In genomic region chr22:29605236-29605850, GRCh38 we compare ENCODE assay signal across 10 cellular contexts. TPM values are rescaled to one million over a fixed set of nuclear protein-coding genes. Genes with fewer than 3 reads are reported as not detected.
DNase-seq lines count a peak whose midpoint lies in the region; ATAC-seq and TF ChIP-seq lines count a peak whose summit lies in the region.
"Had no signal": no experiment of that assay in that cellular context is flagged by ENCODE, and none has a peak within 500 bp of the region (broad histone marks: within the 10 kb centered on the region; RNA-seq: fewer than 3 reads in every experiment).

No MANE protein-coding gene starts in this region.

- H3K27me3 Mint-ChIP-seq in activated naive CD4-positive, alpha-beta T cell treated with anti-CD3 and anti-CD28 coated beads, Interleukin-2, amount 50 U/mL, for 24 hours: no peaks in the 10 kb centered on the region
- H3K27me3 Mint-ChIP-seq in T-helper 17 cell (no peaks in the 10 kb centered on the region), type B pancreatic cell (no peaks in the 10 kb centered on the region)

- H3K36me3 Mint-ChIP-seq in activated naive CD4-positive, alpha-beta T cell treated with anti-CD3 and anti-CD28 coated beads, Interleukin-2, amount 50 U/mL, for 24 hours: peaks cover 4% of the 10 kb centered on the region
- peaks cover 4 to 22% of the 10 kb centered on the region in 2 donors for H3K36me3 Mint-ChIP-seq in activated naive CD4-positive, alpha-beta T cell treated with anti-CD3 and anti-CD28 coated beads, Interleukin-2, amount 50 U/mL, for 72 hours
- no peaks in the 10 kb centered on the region for H3K36me3 Mint-ChIP-seq in T-helper 17 cell (ENCODE audit: low read depth)
- peaks cover 11% of the 10 kb centered on the region for H3K36me3 Mint-ChIP-seq in type B pancreatic cell

- no peaks in the 10 kb centered on the region for H3K9me3 ChIP-seq in T-helper 17 cell (ENCODE audit: control insufficient read depth, low read length, poor library complexity, severe bottlenecking)

- peak overlapping the region; percentile 7 for H3K4me3 ChIP-seq in fibroblast of pulmonary artery (replicated peaks; ENCODE audit: low read depth, low read length)

- H3K4me3 Mint-ChIP-seq in activated naive CD4-positive, alpha-beta T cell treated with anti-CD3 and anti-CD28 coated beads, Interleukin-2, amount 50 U/mL, for 24 hours: peak overlapping the region; percentile 97
- H3K4me3 Mint-ChIP-seq in T-helper 17 cell: peak overlapping the region; percentile 91
- peak overlapping the region; percentile 91 for H3K4me3 Mint-ChIP-seq in type B pancreatic cell

- no peak for TF ChIP-seq CTCF in fibroblast of pulmonary artery (IDR thresholded peaks at IDR 0.05; ENCODE audit: low read length, missing control alignments)
- no peak for TF ChIP-seq CTCF in type B pancreatic cell (conservative IDR thresholded peaks at IDR 0.05)
- TF ChIP-seq CTCF in omental fat pad (IDR thresholded peaks at IDR 0.05): no peak

- peaks cover 46% of the 10 kb centered on the region for H3K4me1 Mint-ChIP-seq in activated naive CD4-positive, alpha-beta T cell treated with anti-CD3 and anti-CD28 coated beads, Interleukin-2, amount 50 U/mL, for 24 hours
- H3K4me1 Mint-ChIP-seq in T-helper 17 cell (peaks cover 14% of the 10 kb centered on the region), type B pancreatic cell (ENCODE audit: unreplicated experiment) (peaks cover 17% of the 10 kb centered on the region)

- ATAC-seq in activated naive CD4-positive, alpha-beta T cell treated with anti-CD3 and anti-CD28 coated beads, Interleukin-2, amount 50 U/mL, for 72 hours: no peak
- ATAC-seq in T-helper 17 cell (no peak), HG02884 (IDR thresholded peaks at IDR 0.05; ENCODE audit: unreplicated experiment) (no peak), omental fat pad (ENCODE audit: low FRiP score) (no peak), HG03442 (IDR thresholded peaks at IDR 0.05; ENCODE audit: unreplicated experiment) (no peak)

- no peak overlapping the region for H3K27ac Mint-ChIP-seq in activated naive CD4-positive, alpha-beta T cell treated with anti-CD3 and anti-CD28 coated beads, Interleukin-2, amount 50 U/mL, for 24 hours
- no peak overlapping the region for H3K27ac Mint-ChIP-seq in activated naive CD4-positive, alpha-beta T cell treated with anti-CD3 and anti-CD28 coated beads, Interleukin-2, amount 50 U/mL, for 72 hours
- H3K27ac Mint-ChIP-seq in T-helper 17 cell: peak overlapping the region; percentile 86
- H3K27ac Mint-ChIP-seq in type B pancreatic cell: peak overlapping the region; percentile 4

- DNase-seq in activated naive CD4-positive, alpha-beta T cell treated with anti-CD3 and anti-CD28 coated beads, Interleukin-2, amount 50 U/mL, for 72 hours (ENCODE audit: low spot score in 2 of 2): no peak
- no peak for DNase-seq in T-helper 17 cell
- DNase-seq in fibroblast of pulmonary artery (ENCODE audit: low read depth): no peak
- no peak for DNase-seq in type B pancreatic cell (ENCODE audit: extremely low spot score, unreplicated experiment)
- no peak for DNase-seq in omental fat pad (ENCODE audit: low spot score)
- DNase-seq: KG1, NCI-H526 treated with DMSO at 0.1 percent for 48 hours had no signal

- H3K9me3 Mint-ChIP-seq in activated naive CD4-positive, alpha-beta T cell treated with anti-CD3 and anti-CD28 coated beads, Interleukin-2, amount 50 U/mL, for 24 hours: no peaks in the 10 kb centered on the region
- peaks cover 0 to 6% of the 10 kb centered on the region in 2 donors for H3K9me3 Mint-ChIP-seq in activated naive CD4-positive, alpha-beta T cell treated with anti-CD3 and anti-CD28 coated beads, Interleukin-2, amount 50 U/mL, for 72 hours
- no peaks in the 10 kb centered on the region for H3K9me3 Mint-ChIP-seq in type B pancreatic cell

RNA-seq across cellular contexts. Expression of gene NF2, which starts 1.9 kb away (rescaled TPM):
- total RNA-seq in activated naive CD4-positive, alpha-beta T cell treated with anti-CD3 and anti-CD28 coated beads, Interleukin-2, amount 50 U/mL, for 72 hours: 10 to 100 TPM; 30.6 to 45.0 TPM
- 10 to 100 TPM; 23.8 to 29.3 TPM for total RNA-seq in T-helper 17 cell
- 40.3 and 45.6 TPM in 2 replicates for total RNA-seq in type B pancreatic cell (ENCODE audit: low replicate concordance)
- 10 to 100 TPM; 26.6 to 35.2 (median 32.9) TPM for total RNA-seq in omental fat pad

RNA-seq across cellular contexts. Expression of gene NIPSNAP1, which starts 24.4 kb away (rescaled TPM):
- 10 to 100 TPM; 64.3 to 74.7 TPM for total RNA-seq in activated naive CD4-positive, alpha-beta T cell treated with anti-CD3 and anti-CD28 coated beads, Interleukin-2, amount 50 U/mL, for 72 hours
- total RNA-seq in T-helper 17 cell: 10 to 100 TPM; 27.6 to 28.7 TPM
- total RNA-seq in type B pancreatic cell (ENCODE audit: low replicate concordance): 97.2 and 128 TPM in 2 replicates
- 10 to 100 TPM in 2 of 4 donors, 1 to 10 TPM in 2; 5.5 to 16.4 (median 10.3) TPM for total RNA-seq in omental fat pad

RNA-seq across cellular contexts. Expression of gene THOC5, which starts 51.8 kb away (rescaled TPM):
- 10 to 100 TPM; 50.8 to 82.9 TPM for total RNA-seq in activated naive CD4-positive, alpha-beta T cell treated with anti-CD3 and anti-CD28 coated beads, Interleukin-2, amount 50 U/mL, for 72 hours
- total RNA-seq in T-helper 17 cell: 10 to 100 TPM; 34.2 to 46.2 TPM
- 36.6 and 53.5 TPM in 2 replicates for total RNA-seq in type B pancreatic cell (ENCODE audit: low replicate concordance)
- 10 to 100 TPM; 21.0 to 54.2 (median 29.4) TPM for total RNA-seq in omental fat pad

Comparison
In these comparisons a context has a peak if more than half of its experiments do, and no peak if none do; other contexts are left out.
1. H3K27ac Mint-ChIP-seq: peak in T-helper 17 cell (single experiment) and type B pancreatic cell (single experiment); none in activated naive CD4-positive, alpha-beta T cell treated with anti-CD3 and anti-CD28 coated beads, Interleukin-2, amount 50 U/mL, for 24 hours (single experiment) and activated naive CD4-positive, alpha-beta T cell treated with anti-CD3 and anti-CD28 coated beads, Interleukin-2, amount 50 U/mL, for 72 hours (0 of 2).
2. Peak in every context shown above with its lines, with median percentiles within 50 percentile points of each other: H3K4me3 Mint-ChIP-seq.